2 cellular contexts compared by ENCODE assay signal in genomic region chr10:3162533-3162932, GRCh38.
TF ChIP-seq lines count a peak whose summit lies in the region.

No MANE protein-coding gene starts in this region.

TF ChIP-seq in HCT116, 20 proteins besides CTCF, POLR2A, EP300 and RAD21:
- TF ChIP-seq MAX (IDR thresholded peaks at IDR 0.05) (no peak), JUND (IDR thresholded peaks at IDR 0.05) (no peak), POLR2AphosphoS5 (IDR thresholded peaks at IDR 0.05; ENCODE audit: low read depth, low read length) (no peak), ATF3 (IDR thresholded peaks at IDR 0.05) (no peak), SRF (IDR thresholded peaks at IDR 0.05; ENCODE audit: low read depth) (no peak), ZBTB33 (IDR thresholded peaks at IDR 0.05; ENCODE audit: extremely low read depth, insufficient replicate concordance, low read length) (no peak), EZH2 (IDR thresholded peaks at IDR 0.05) (no peak), ELF1 (IDR thresholded peaks at IDR 0.05; ENCODE audit: borderline replicate concordance, low read depth) (no peak), EGR1 (IDR thresholded peaks at IDR 0.05; ENCODE audit: low read depth) (no peak), SIN3A (IDR thresholded peaks at IDR 0.05; ENCODE audit: low read depth) (no peak), YY1 (IDR thresholded peaks at IDR 0.05; ENCODE audit: extremely low read depth, insufficient replicate concordance, low read depth, low read length) (no peak), REST (IDR thresholded peaks at IDR 0.05; ENCODE audit: low read depth) (no peak)

TF ChIP-seq in GM12878, 131 proteins besides CTCF, POLR2A, EP300 and RAD21:
- TF ChIP-seq TCF7 (IDR thresholded peaks at IDR 0.05; ENCODE audit: borderline replicate concordance) (no peak), ZBTB11 (CRISPR knock-in tag; IDR thresholded peaks at IDR 0.05) (no peak), ZBTB33 (IDR thresholded peaks at IDR 0.05) (0 out of 2 replicates have a peak, but pooled peaks have one; percentile 26), REST (IDR thresholded peaks at IDR 0.05; ENCODE audit: low read depth, low read length) (no peak)
